8 cellular contexts compared by ENCODE assay signal in genomic region chr16:5207862-5208498, GRCh38.
DNase-seq lines count a peak whose midpoint lies in the region; ATAC-seq, FAIRE-seq and TF ChIP-seq lines count a peak whose summit lies in the region.
"Not testable (repeated sequence)": the region's sequence is repeated elsewhere in the genome, so short reads cannot be mapped to it uniquely, and the experiment has no call there.

No MANE protein-coding gene starts in this region.

- H3K9ac ChIP-seq in HCT116 (ENCODE audit: low read length); NT2/D1 (ENCODE audit: insufficient read length, low read depth): not testable (repeated sequence)

- H3K79me2 ChIP-seq in HCT116 (ENCODE audit: insufficient read depth, low read length), result not testable (repeated sequence)

- H3K4me3 ChIP-seq in HCT116 (replicated peaks in 1 of 2; ENCODE audit: low read depth in 1 of 2, low read length in 2 of 2); NT2/D1 (ENCODE audit: insufficient read length, low read depth): not testable (repeated sequence)

- BruUV-seq in HCT116 (replicated peaks; lab: Mats Ljungman, UMichigan), result not testable (repeated sequence)

- ATAC-seq in HCT116, result not testable (repeated sequence)

- RAD21 ChIA-PET in HCT116 (lab: Charles Lee; ENCODE audit: low non-redundant PET in 1 of 2, low total read pairs in 2 of 2, uncharacterized antibody in 2 of 2, unreplicated experiment in 2 of 2), result not testable (repeated sequence)

- not testable (repeated sequence) for H4K20me1 ChIP-seq in HCT116 (ENCODE audit: insufficient read depth)

- not testable (repeated sequence) for H3K27me3 ChIP-seq in HCT116 (ENCODE audit: insufficient read depth, low read length)
- H3K27me3 ChIP-seq in NT2/D1 (ENCODE audit: insufficient read depth, insufficient read length), result peaks cover 26% of the 10 kb centered on the region

- H3K4me2 ChIP-seq in HCT116 (ENCODE audit: low read length), result not testable (repeated sequence)

- not testable (repeated sequence) for FAIRE-seq in urothelium cell line (lab: Jason Lieb, UNC)

- H3K36me3 ChIP-seq in HCT116 (ENCODE audit: control insufficient read depth in 1 of 2, insufficient read depth in 2 of 2, low read length in 2 of 2); NT2/D1 (ENCODE audit: insufficient read depth, insufficient read length, low read length): not testable (repeated sequence)

- intact Hi-C loops in HCT116 (cut with micrococcal nuclease), result not testable (repeated sequence)

- not testable (repeated sequence) for H3K27ac ChIP-seq in HCT116 (ENCODE audit: low read depth, low read length)

- TF ChIP-seq POLR2A in HCT116 (IDR thresholded peaks at IDR 0.05; ENCODE audit: borderline replicate concordance, extremely low read depth, insufficient read depth, insufficient read length), result not testable (repeated sequence)

- not testable (repeated sequence) for TF ChIP-seq RAD21 in HCT116 (IDR thresholded peaks at IDR 0.05; ENCODE audit: low read depth)

- TF ChIP-seq CTCF in HCT116 (IDR thresholded peaks at IDR 0.05 in 2 of 3, conservative IDR thresholded peaks at IDR 0.05 in 1 of 3; ENCODE audit: borderline replicate concordance in 1 of 3, insufficient read depth in 1 of 3, low read depth in 2 of 3, low read length in 2 of 3), result not testable (repeated sequence)

- CTCF ChIA-PET in HCT116 (lab: Charles Lee), result not testable (repeated sequence)

- POLR2A ChIA-PET in HCT116 (lab: Charles Lee), result not testable (repeated sequence)

- not testable (repeated sequence) for H3K9me2 ChIP-seq in HCT116 (ENCODE audit: insufficient read depth)

- not testable (repeated sequence) for H3K9me3 ChIP-seq in HCT116 (ENCODE audit: control insufficient read depth in 1 of 2, insufficient read depth in 1 of 2, low read depth in 1 of 2, low read length in 2 of 2); NT2/D1 (ENCODE audit: insufficient read depth, low read length)

- not testable (repeated sequence) for H3K4me1 ChIP-seq in HCT116 (ENCODE audit: control insufficient read depth in 1 of 2, insufficient read depth in 2 of 2, low read length in 2 of 2); NT2/D1 (ENCODE audit: insufficient read depth, insufficient read length)

- DNase-seq in DMS53 (lab: John Stamatoyannopoulos, UW), result peak; percentile 35
- DNase-seq in HCT116 (ENCODE audit: low read depth, low spot score), result peak; percentile 64
- peak; percentile 82 for DNase-seq in NAMALWA (ENCODE audit: low spot score)
- DNase-seq in NT2/D1 (ENCODE audit: low read depth, low spot score), result peak; percentile 58
- DNase-seq in SW480 (ENCODE audit: low spot score), result peak; percentile 49
- DNase-seq in dermis microvascular lymphatic vessel endothelial cell (ENCODE audit: low read depth in 2 of 2), result peak; percentile 2 to 16
- DNase-seq in kidney tubule cell (ENCODE audit: low spot score), result peak; percentile 29
- DNase-seq in urothelium cell line (ENCODE audit: low spot score), result peak; percentile 23

- not testable (repeated sequence) for H2AFZ ChIP-seq in HCT116 (ENCODE audit: low read depth, low read length, poor library complexity, severe bottlenecking)

TF ChIP-seq in HCT116, 20 proteins besides CTCF, POLR2A, EP300 and RAD21:
- TF ChIP-seq, protein P1, sequence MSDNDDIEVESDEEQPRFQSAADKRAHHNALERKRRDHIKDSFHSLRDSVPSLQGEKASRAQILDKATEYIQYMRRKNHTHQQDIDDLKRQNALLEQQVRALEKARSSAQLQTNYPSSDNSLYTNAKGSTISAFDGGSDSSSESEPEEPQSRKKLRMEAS (IDR thresholded peaks at IDR 0.05), result 0 out of 2 replicates have a peak, but pooled peaks have one; percentile 28
- TF ChIP-seq SP1 (IDR thresholded peaks at IDR 0.05; ENCODE audit: low read depth), result peak; percentile 25; the same call in 1 of the 2 replicates
- peak; percentile 27; the same call in 1 of the 2 replicates for TF ChIP-seq CBX3 (IDR thresholded peaks at IDR 0.05; ENCODE audit: low read depth)
TF ChIP-seq in HCT116: peak in this region for 3; not testable (repeated sequence) for 17.

Comparison
In these comparisons a context has a peak if more than half of its experiments do, and no peak if none do; other contexts are left out.
1. DNase-seq: peak in every context shown above with its lines; median percentile 82 in NAMALWA; 64 in HCT116; 58 in NT2/D1; 49 in SW480; 35 in DMS53; 29 in kidney tubule cell; 23 in urothelium cell line; 9 in dermis microvascular lymphatic vessel endothelial cell.